Comparison of ENCODE assay signal across 8 cellular contexts in the genomic region with DNA sequence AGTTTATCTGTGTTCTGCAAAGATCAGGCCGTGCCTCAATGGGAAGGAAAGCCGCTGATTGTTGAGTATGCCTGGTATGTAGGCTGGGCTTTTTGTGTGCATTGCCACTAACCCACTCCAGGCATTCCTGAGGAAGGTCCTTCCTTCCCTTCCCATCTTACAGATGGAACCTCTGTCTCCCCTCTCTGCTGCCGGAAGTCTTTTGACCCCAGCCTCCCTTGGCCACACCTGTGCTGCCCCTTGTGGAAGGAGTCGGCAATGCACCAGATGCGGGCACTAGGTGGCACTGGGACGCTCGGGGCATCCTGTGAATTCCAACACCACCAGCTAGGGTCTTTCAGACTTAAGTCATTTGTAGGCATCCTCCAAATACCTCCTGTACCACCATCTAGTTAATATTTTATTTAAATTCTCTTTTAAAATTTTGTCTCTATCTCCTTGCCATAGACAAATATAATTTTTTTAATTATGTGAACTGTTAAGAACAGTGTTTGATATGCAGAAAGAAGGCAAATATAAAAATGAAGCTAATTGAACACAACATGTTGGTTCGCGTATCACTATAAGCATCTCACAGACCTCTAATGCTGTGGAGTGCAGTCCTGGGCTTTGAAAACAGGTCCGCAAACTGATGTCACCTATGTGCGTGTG.
A peak's percentile ranks its signal among the peaks of the same experiment; 100 is the strongest.
DNase-seq lines count a peak whose midpoint lies in the region; ATAC-seq and TF ChIP-seq lines count a peak whose summit lies in the region.

No MANE protein-coding gene starts in this region.

- no peaks in the 10 kb centered on the region for H3K4me1 ChIP-seq in mammary epithelial cell (ENCODE audit: insufficient read depth, low read length)
- H3K4me1 ChIP-seq in suprapubic skin = no peaks in the 10 kb centered on the region

- CTCF ChIA-PET in mammary epithelial cell (lab: Charles Lee; ENCODE audit: low non-redundant PET) = no interaction called here

- no peak for TF ChIP-seq POLR2A in suprapubic skin (IDR thresholded peaks at IDR 0.05)

- TF ChIP-seq EP300 in suprapubic skin (IDR thresholded peaks at IDR 0.05) = no peak

- intact Hi-C loops in mammary epithelial cell (cut with micrococcal nuclease) = no loop called here

- H3K27me3 Mint-ChIP-seq in mesothelial cell of epicardium (ENCODE audit: low read depth) = no peaks in the 10 kb centered on the region

- H2AFZ ChIP-seq in mammary epithelial cell (ENCODE audit: low read depth, low read length) = no peak overlapping the region

- peaks cover 8% of the 10 kb centered on the region for H3K36me3 Mint-ChIP-seq in mesothelial cell of epicardium

- no peaks in the 10 kb centered on the region for H4K20me1 ChIP-seq in mammary epithelial cell (ENCODE audit: insufficient read depth, low read length)

- no peaks in the 10 kb centered on the region for H3K4me1 Mint-ChIP-seq in mesothelial cell of epicardium

- H3K36me3 ChIP-seq in WERI-Rb-1 (no peaks in the 10 kb centered on the region), mammary epithelial cell (ENCODE audit: insufficient read depth, low read length) (no peaks in the 10 kb centered on the region), suprapubic skin (no peaks in the 10 kb centered on the region)

- no peak overlapping the region for H3K4me3 Mint-ChIP-seq in mesothelial cell of epicardium

- BruUV-seq in mammary epithelial cell (replicated peaks; lab: Mats Ljungman, UMichigan) = no TSS peak

- DNase-seq in AG20443 (ENCODE audit: low spot score) = peak; percentile 40
- DNase-seq in HFF-Myc (ENCODE audit: extremely low read depth, low read depth) = no peak
- DNase-seq in WERI-Rb-1 = peak; percentile 75
- no peak for DNase-seq in mammary epithelial cell
- DNase-seq in mesothelial cell of epicardium (ENCODE audit: low spot score in 2 of 2, unreplicated experiment in 2 of 2) = no peak
- DNase-seq in suprapubic skin (ENCODE audit: low spot score in 2 of 2) = no peak

- H3K27ac ChIP-seq in WERI-Rb-1 (no peak overlapping the region), mammary epithelial cell (ENCODE audit: insufficient read depth, low read depth, low read length) (no peak overlapping the region), suprapubic skin (no peak overlapping the region)

- no peaks in the 10 kb centered on the region for H3K79me2 ChIP-seq in mammary epithelial cell (ENCODE audit: insufficient read depth, low read length)

- H3K9me3 Mint-ChIP-seq in mesothelial cell of epicardium = peaks cover 6% of the 10 kb centered on the region

- in situ Hi-C loops in mammary epithelial cell (cut with MboI; ENCODE audit: low sequenced_read_pairs in 2 of 2) = no loop called here

- ATAC-seq in HG02610 (IDR thresholded peaks at IDR 0.05; ENCODE audit: unreplicated experiment) (no peak), GM18907 (IDR thresholded peaks at IDR 0.05; ENCODE audit: unreplicated experiment) (no peak)

- no peak overlapping the region for H3K9ac ChIP-seq in mammary epithelial cell (ENCODE audit: insufficient read depth, low read length)

- peak; percentile 90 for TF ChIP-seq CTCF in HFF-Myc (IDR thresholded peaks at IDR 0.05; ENCODE audit: low read depth, low read length, missing control alignments)
- peak; percentile 98 for TF ChIP-seq CTCF in WERI-Rb-1 (IDR thresholded peaks at IDR 0.05; ENCODE audit: low read depth, low read length)
- TF ChIP-seq CTCF in mammary epithelial cell (conservative IDR thresholded peaks at IDR 0.05 in 1 of 2, IDR thresholded peaks at IDR 0.05 in 1 of 2; ENCODE audit: extremely low read depth in 1 of 2, insufficient read depth in 1 of 2, low read depth in 1 of 2, low read length in 2 of 2) = peak; percentile 57 to 67
- TF ChIP-seq CTCF in mesothelial cell of epicardium (IDR thresholded peaks at IDR 0.05; ENCODE audit: unreplicated experiment) = peak; percentile 66
- TF ChIP-seq CTCF in suprapubic skin (IDR thresholded peaks at IDR 0.05) = peak; percentile 18 to 64

- H3K27me3 ChIP-seq in WERI-Rb-1 (ENCODE audit: insufficient read depth, low read depth, severe bottlenecking) (no peaks in the 10 kb centered on the region), mammary epithelial cell (ENCODE audit: insufficient read depth, low read length) (no peaks in the 10 kb centered on the region), suprapubic skin (no peaks in the 10 kb centered on the region)

- 77% methylated on average over 10 of the region's 11 CpGs for WGBS in mammary epithelial cell (ENCODE audit: low coverage, missing lambda C conversion rate)
- WGBS in suprapubic skin = 71% methylated on average over 11 of the region's 11 CpGs

- no peak overlapping the region for H3K27ac Mint-ChIP-seq in mesothelial cell of epicardium

- dilution Hi-C loops in mammary epithelial cell (cut with HindIII; ENCODE audit: low sequenced_read_pairs) = no loop called here

- H3K9me3 ChIP-seq in WERI-Rb-1 (ENCODE audit: severe bottlenecking) = no peaks in the 10 kb centered on the region
- no peaks in the 10 kb centered on the region for H3K9me3 ChIP-seq in mammary epithelial cell (replicated peaks; ENCODE audit: insufficient read depth, low read length)
- H3K9me3 ChIP-seq in suprapubic skin = no peaks in the 10 kb centered on the region

- no peak overlapping the region for H3K4me2 ChIP-seq in mammary epithelial cell (ENCODE audit: insufficient read depth, low read depth, low read length)

- H3K4me3 ChIP-seq in HFF-Myc (replicated peaks; ENCODE audit: low read depth, low read length) = no peak overlapping the region
- H3K4me3 ChIP-seq in WERI-Rb-1 (ENCODE audit: low read depth, low read length) = no peak overlapping the region
- H3K4me3 ChIP-seq in mammary epithelial cell (replicated peaks in 1 of 3; ENCODE audit: insufficient read depth in 1 of 3, low read depth in 2 of 3, low read length in 3 of 3) = no peak overlapping the region
- H3K4me3 ChIP-seq in suprapubic skin = no peak overlapping the region

Comparison
In these comparisons a context has a peak if more than half of its experiments do, and no peak if none do; other contexts are left out.
1. DNase-seq: peak in AG20443 (single experiment) and WERI-Rb-1 (single experiment); none in HFF-Myc (single experiment), mammary epithelial cell (single experiment), mesothelial cell of epicardium (0 of 2) and suprapubic skin (0 of 2).
2. CTCF ChIP-seq: peak in every context shown above with its lines; median percentile 98 in WERI-Rb-1; 90 in HFF-Myc; 66 in mesothelial cell of epicardium; 62 in mammary epithelial cell; 41 in suprapubic skin.